ENCODE assay signal across 9 cellular contexts in the genomic region with DNA sequence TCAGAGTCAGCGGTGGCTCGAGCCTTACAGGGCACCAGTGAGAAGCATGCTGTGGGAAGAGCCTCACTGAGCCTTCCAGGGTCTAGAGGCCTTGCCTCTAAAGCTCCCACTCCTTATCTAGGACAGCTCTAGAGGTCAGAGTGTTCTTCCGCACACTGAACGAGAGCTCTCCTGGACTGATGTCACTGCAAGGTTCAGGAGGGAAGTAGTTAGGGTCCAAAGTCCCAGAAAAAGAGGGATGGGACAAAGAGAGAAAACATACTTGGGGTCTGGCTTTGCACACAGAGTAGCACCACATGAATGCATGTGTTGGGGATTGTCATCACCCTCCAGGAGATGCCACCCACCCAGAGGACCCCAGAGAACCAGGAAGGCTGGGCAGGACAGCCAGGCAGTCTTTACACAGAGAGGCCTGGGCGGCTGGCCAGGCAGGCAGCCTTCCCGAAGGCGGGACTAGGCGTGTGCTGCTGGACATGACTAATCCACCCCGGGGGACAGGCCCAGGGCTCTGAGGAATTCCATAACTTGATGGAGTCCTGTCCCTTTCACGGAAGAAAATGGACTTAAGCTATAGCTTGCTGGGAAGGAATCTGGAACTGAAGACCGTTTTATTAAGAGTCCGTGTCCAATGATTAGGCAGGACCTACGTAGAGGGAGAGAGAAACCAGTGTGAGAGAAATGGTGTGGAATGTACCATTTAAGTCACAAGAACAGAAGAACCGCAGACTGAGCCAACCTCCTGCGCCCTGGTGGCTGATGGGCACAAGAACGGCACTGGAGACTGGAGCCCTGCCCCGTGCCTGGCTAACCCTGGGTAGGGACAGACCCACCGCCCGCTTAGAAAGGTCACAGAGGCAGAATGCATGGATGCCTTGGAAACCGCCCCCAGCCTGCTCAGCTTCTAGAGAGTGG. TPM values are rescaled to one million over a fixed set of nuclear protein-coding genes. Genes with fewer than 3 reads are reported as not detected.
DNase-seq lines count a peak whose midpoint lies in the region; ATAC-seq and TF ChIP-seq lines count a peak whose summit lies in the region.
"Had no signal": no experiment of that assay in that cellular context is flagged by ENCODE, and none has a peak within 500 bp of the region (broad histone marks: within the 10 kb centered on the region; RNA-seq: fewer than 3 reads in every experiment).

No MANE protein-coding gene starts in this region.

- peaks cover 1 to 55% (median 12%) of the 10 kb centered on the region in 3 donors for H3K36me3 ChIP-seq in tibial nerve

- no peak for TF ChIP-seq CTCF in LNCaP clone FGC (IDR thresholded peaks at IDR 0.05; ENCODE audit: control insufficient read depth, extremely low read depth, insufficient read depth)
- TF ChIP-seq CTCF in dorsolateral prefrontal cortex (IDR thresholded peaks at IDR 0.05 in 54 of 56, conservative IDR thresholded peaks at IDR 0.05 in 2 of 56; ENCODE audit: low read depth in 1 of 56, partially characterized antibody in 56 of 56) = no peak
- TF ChIP-seq CTCF in tibial nerve (IDR thresholded peaks at IDR 0.05) = peak in 2 of 5 experiments; percentile 22 to 23

- DNase-seq in LNCaP clone FGC (ENCODE audit: low read depth) (peak; percentile 35), dorsolateral prefrontal cortex (peak in 4 of 10 donors; percentile 47 to 74 (median 64)), lung microvascular endothelial cell (ENCODE audit: low read depth in 2 of 2) (peak; percentile 84 to 88), tibial nerve (ENCODE audit: low spot score in 2 of 2) (peak; percentile 77 to 85), AML-193 (lab: John Stamatoyannopoulos, UW) (no peak)
- no peak for DNase-seq in central memory CD4-positive, alpha-beta T cell
- DNase-seq: activated CD8-positive, alpha-beta T cell treated with anti-CD3 and anti-CD28 coated beads for 36 hours had no signal

- H3K27ac ChIP-seq in dorsolateral prefrontal cortex (peak overlapping the region in 57 of 59 donors; percentile 12 to 90 (median 79)), tibial nerve (peak overlapping the region; percentile 72 to 95 (median 86))

- H3K27me3 ChIP-seq in dorsolateral prefrontal cortex = no peaks in the 10 kb centered on the region
- no peaks in the 10 kb centered on the region for H3K27me3 ChIP-seq in tibial nerve

- H3K4me3 ChIP-seq in LNCaP clone FGC (ENCODE audit: low read depth, low read length) (no peak overlapping the region), dorsolateral prefrontal cortex (no peak overlapping the region), tibial nerve (no peak overlapping the region)

- ATAC-seq in HG03175 (IDR thresholded peaks at IDR 0.05; ENCODE audit: unreplicated experiment) (no peak), GM21390 (IDR thresholded peaks at IDR 0.05; ENCODE audit: unreplicated experiment) (no peak)
- ATAC-seq: activated CD8-positive, alpha-beta T cell treated with anti-CD3 and anti-CD28 coated beads for 36 hours had no signal

- H3K9me3 ChIP-seq in tibial nerve = no peaks in the 10 kb centered on the region

- H3K4me1 ChIP-seq in tibial nerve = peaks cover 14 to 97% (median 78%) of the 10 kb centered on the region in 4 donors

- WGBS in tibial nerve, 2 donors = 22 to 27% methylated on average over 18 to 19 of the region's 20 CpGs

- intact Hi-C loops in dorsolateral prefrontal cortex (cut with DNase I) = no loop called here

- TF ChIP-seq POLR2A in tibial nerve (IDR thresholded peaks at IDR 0.05) = no peak

- peak in 1 of 2 donors; percentile 57 for TF ChIP-seq EP300 in tibial nerve (IDR thresholded peaks at IDR 0.05)

RNA-seq across cellular contexts. Expression of gene EPHX3, which starts 16.7 kb away (rescaled TPM):
- total RNA-seq in dorsolateral prefrontal cortex (1 to 10 TPM in 1 of 120 experiments, under 1 TPM in 39, not detected in 80; 0.20 to 1.3 (median 0.42) TPM), lung microvascular endothelial cell (under 0.01 TPM in 1 of 2 replicates, not detected in the other), tibial nerve (under 1 TPM in 1 of 4 donors, not detected in 3; 0.20 TPM)
- total RNA-seq: activated CD8-positive, alpha-beta T cell treated with anti-CD3 and anti-CD28 coated beads for 36 hours had no signal

RNA-seq across cellular contexts. Expression of gene NOTCH3, which starts 48.1 kb away (rescaled TPM):
- 10 to 100 TPM in 119 of 120 experiments, 1 to 10 TPM in 1; 9.9 to 79.9 (median 27.6) TPM for total RNA-seq in dorsolateral prefrontal cortex
- total RNA-seq in lung microvascular endothelial cell = 0.20 and 0.65 TPM in 2 replicates
- 10 to 100 TPM; 34.3 to 86.1 (median 53.2) TPM for total RNA-seq in tibial nerve

Comparison
In these comparisons a context has a peak if more than half of its experiments do, and no peak if none do; other contexts are left out.
1. DNase-seq: peak in LNCaP clone FGC (single experiment), lung microvascular endothelial cell (2 of 2) and tibial nerve (2 of 2); none in central memory CD4-positive, alpha-beta T cell (single experiment) and AML-193 (0 of 2).